Comparison of ENCODE assay signal across 12 cellular contexts in genomic region chr17:19133793-19134192, GRCh38. TPM values are rescaled to one million over a fixed set of nuclear protein-coding genes. Genes with fewer than 3 reads are reported as not detected.
DNase-seq lines count a peak whose midpoint lies in the region; ATAC-seq, FAIRE-seq and TF ChIP-seq lines count a peak whose summit lies in the region.
"Not testable (repeated sequence)": the region's sequence is repeated elsewhere in the genome, so short reads cannot be mapped to it uniquely, and the experiment has no call there.
"Had no signal": no experiment of that assay in that cellular context is flagged by ENCODE, and none has a peak within 500 bp of the region (broad histone marks: within the 10 kb centered on the region; RNA-seq: fewer than 3 reads in every experiment).

No MANE protein-coding gene starts in this region.

- not testable (repeated sequence) for H3K79me2 ChIP-seq in SU-DHL-6 (ENCODE audit: insufficient read depth, low read length); GM12878 (ENCODE audit: control insufficient read depth, insufficient read depth, low read length)

- H3K4me2 ChIP-seq in SU-DHL-6 (ENCODE audit: low read depth, low read length, poor library complexity, severe bottlenecking); GM12878 (ENCODE audit: control insufficient read depth, insufficient read depth): not testable (repeated sequence)

- not testable (repeated sequence) for H3K27ac Mint-ChIP-seq in CD4-positive, CD25-positive, alpha-beta regulatory T cell; activated CD8-positive, alpha-beta T cell treated with anti-CD3 and anti-CD28 coated beads for 36 hours
- peak overlapping the region; percentile 4; the same call in 1 of the 2 replicates for H3K27ac Mint-ChIP-seq in HFFc6

- not testable (repeated sequence) for H4K20me1 ChIP-seq in SU-DHL-6 (ENCODE audit: low read depth, low read length); GM12878 (ENCODE audit: control insufficient read depth, insufficient read depth)

- not testable (repeated sequence) for TF ChIP-seq EP300 in GM12878 (IDR thresholded peaks at IDR 0.05; ENCODE audit: borderline replicate concordance in 1 of 2, control insufficient read depth in 1 of 2, low read depth in 2 of 2, low read length in 2 of 2)

- not testable (repeated sequence) for H3K27me3 ChIP-seq in CD4-positive, CD25-positive, alpha-beta regulatory T cell (ENCODE audit: control insufficient read depth, insufficient read depth, low read length); SU-DHL-6 (ENCODE audit: low read length); GM12878 (replicated peaks in 1 of 2; ENCODE audit: control insufficient read depth in 2 of 2, insufficient read depth in 2 of 2, low read length in 1 of 2)

- H3F3A ChIP-seq in SU-DHL-6 (ENCODE audit: insufficient read depth): not testable (repeated sequence)

- not testable (repeated sequence) for H3K9ac ChIP-seq in SU-DHL-6 (ENCODE audit: low read length); GM12878 (ENCODE audit: control insufficient read depth, insufficient read depth, low read length)

- POLR2A ChIA-PET in activated CD8-positive, alpha-beta T cell treated with anti-CD3 and anti-CD28 coated beads for 36 hours (lab: Charles Lee); GM12878 (lab: Charles Lee): not testable (repeated sequence)

- H3K27me3 Mint-ChIP-seq in CD4-positive, CD25-positive, alpha-beta regulatory T cell; HFFc6 (ENCODE audit: insufficient read depth); activated CD8-positive, alpha-beta T cell treated with anti-CD3 and anti-CD28 coated beads for 36 hours: not testable (repeated sequence)

- CTCF ChIA-PET in activated CD8-positive, alpha-beta T cell treated with anti-CD3 and anti-CD28 coated beads for 36 hours (lab: Charles Lee); GM12878 (lab: Yijun Ruan, JAX): not testable (repeated sequence)

- not testable (repeated sequence) for DNase-seq in CD4-positive, CD25-positive, alpha-beta regulatory T cell; GM12891 (ENCODE audit: insufficient read length, low spot score); HFFc6; activated CD8-positive, alpha-beta T cell treated with anti-CD3 and anti-CD28 coated beads for 36 hours; GM12878 (ENCODE audit: low read depth, low spot score); mucosa of descending colon

- peak; percentile 33 to 49 for ATAC-seq in CD4-positive, CD25-positive, alpha-beta regulatory T cell (ENCODE audit: low read depth in 2 of 2)
- ATAC-seq in activated CD8-positive, alpha-beta T cell treated with anti-CD3 and anti-CD28 coated beads for 36 hours: peak; percentile 21
- ATAC-seq in GM12878 (0 out of 3 replicates have a peak, but pooled peaks have one; percentile 0), mucosa of descending colon (peak; percentile 11)

- FAIRE-seq in GM12891 (lab: Jason Lieb, UNC): peak; percentile 92
- FAIRE-seq in GM12878 (lab: Jason Lieb, UNC): not testable (repeated sequence)

- no CpG with 5 or more reads among the region's 9 CpGs for WGBS in GM12878 (ENCODE audit: insufficient coverage, insufficient replicate concordance, low lambda C conversion rate, missing lambda C conversion rate)

- H3K27ac ChIP-seq in CD4-positive, CD25-positive, alpha-beta regulatory T cell (ENCODE audit: insufficient read depth, low read length, poor library complexity, severe bottlenecking); GM12878 (ENCODE audit: control insufficient read depth, insufficient read depth): not testable (repeated sequence)
- peak overlapping the region; percentile 83 for H3K27ac ChIP-seq in SU-DHL-6 (ENCODE audit: low read depth, low read length)

- intact Hi-C loops in activated CD8-positive, alpha-beta T cell treated with anti-CD3 and anti-CD28 coated beads for 36 hours (cut with micrococcal nuclease); GM12878 (cut with micrococcal nuclease; ENCODE audit: unreplicated experiment); mucosa of descending colon (cut with DNase I, micrococcal nuclease): not testable (repeated sequence)

- H3K4me3 ChIP-seq in CD4-positive, CD25-positive, alpha-beta regulatory T cell (ENCODE audit: low read depth, low read length); SU-DHL-6 (ENCODE audit: insufficient read depth, low read length, poor library complexity, severe bottlenecking); GM12878; mucosa of descending colon: not testable (repeated sequence)

- not testable (repeated sequence) for H3K9me2 ChIP-seq in SU-DHL-6 (replicated peaks; ENCODE audit: insufficient read depth, low read length)

- not testable (repeated sequence) for H3K4me3 Mint-ChIP-seq in CD4-positive, CD25-positive, alpha-beta regulatory T cell; HFFc6; activated CD8-positive, alpha-beta T cell treated with anti-CD3 and anti-CD28 coated beads for 36 hours

- H3K36me3 Mint-ChIP-seq in CD4-positive, CD25-positive, alpha-beta regulatory T cell; HFFc6 (ENCODE audit: low read depth); activated CD8-positive, alpha-beta T cell treated with anti-CD3 and anti-CD28 coated beads for 36 hours (ENCODE audit: low read depth): not testable (repeated sequence)

- not testable (repeated sequence) for H2AFZ ChIP-seq in SU-DHL-6 (ENCODE audit: low read depth, low read length, severe bottlenecking); GM12878 (ENCODE audit: control insufficient read depth, low read depth, low read length)

- not testable (repeated sequence) for TF ChIP-seq RAD21 in GM12878 (IDR thresholded peaks at IDR 0.05; ENCODE audit: insufficient read depth, low read depth, low read length)

- not testable (repeated sequence) for TF ChIP-seq CTCF in HFFc6 (IDR thresholded peaks at IDR 0.05); SU-DHL-6 (IDR thresholded peaks at IDR 0.05; ENCODE audit: insufficient read depth, low read length, poor library complexity, severe bottlenecking); activated CD8-positive, alpha-beta T cell treated with anti-CD3 and anti-CD28 coated beads for 36 hours (IDR thresholded peaks at IDR 0.05); GM12878 (IDR thresholded peaks at IDR 0.05 in 2 of 3, conservative IDR thresholded peaks at IDR 0.05 in 1 of 3; ENCODE audit: control insufficient read depth in 2 of 3, extremely low read depth in 1 of 3, insufficient read depth in 1 of 3, low read depth in 3 of 3, low read length in 3 of 3); mucosa of descending colon (IDR thresholded peaks at IDR 0.05)

- in situ Hi-C loops in GM12878 (cut with MboI): not testable (repeated sequence)

- H3K36me3 ChIP-seq in CD4-positive, CD25-positive, alpha-beta regulatory T cell (ENCODE audit: control insufficient read depth, insufficient read depth, low read length); SU-DHL-6 (ENCODE audit: low read length); GM12878 (ENCODE audit: control insufficient read depth in 2 of 2, insufficient read depth in 2 of 2, low read length in 1 of 2); mucosa of descending colon (ENCODE audit: low read depth): not testable (repeated sequence)

- H3K9me3 Mint-ChIP-seq in CD4-positive, CD25-positive, alpha-beta regulatory T cell; HFFc6; activated CD8-positive, alpha-beta T cell treated with anti-CD3 and anti-CD28 coated beads for 36 hours: not testable (repeated sequence)

- not testable (repeated sequence) for H3K4me1 ChIP-seq in CD4-positive, CD25-positive, alpha-beta regulatory T cell (ENCODE audit: control insufficient read depth, insufficient read depth, low read length, poor library complexity, severe bottlenecking); GM12878 (ENCODE audit: control insufficient read depth, insufficient read depth, low read length); mucosa of descending colon (ENCODE audit: low read depth)

- not testable (repeated sequence) for TF ChIP-seq POLR2A in GM12891 (IDR thresholded peaks at IDR 0.05; ENCODE audit: low read depth, low read length); GM12878 (IDR thresholded peaks at IDR 0.05; ENCODE audit: low read depth, low read length)

- H3K9me3 ChIP-seq in CD4-positive, CD25-positive, alpha-beta regulatory T cell (ENCODE audit: control insufficient read depth in 2 of 2, low read length in 2 of 2); SU-DHL-6 (ENCODE audit: insufficient read depth, low read length); GM12878 (replicated peaks; ENCODE audit: control insufficient read depth, insufficient read depth, low read length); mucosa of descending colon: not testable (repeated sequence)

- not testable (repeated sequence) for H3K4me1 Mint-ChIP-seq in CD4-positive, CD25-positive, alpha-beta regulatory T cell; HFFc6 (ENCODE audit: low read depth); activated CD8-positive, alpha-beta T cell treated with anti-CD3 and anti-CD28 coated beads for 36 hours (ENCODE audit: low read depth)

- SMC1A ChIA-PET in GM12878 (lab: Charles Lee; ENCODE audit: uncharacterized antibody, unreplicated experiment): not testable (repeated sequence)

- RAD21 ChIA-PET in GM12878 (lab: Charles Lee; ENCODE audit: unreplicated experiment): not testable (repeated sequence)

- BruUV-seq in GM12878 (replicated peaks; lab: Mats Ljungman, UMichigan): TSS peak; percentile 41

RNA-seq across cellular contexts. Expression of gene GRAPL, which starts 6.4 kb away (rescaled TPM):
- 37.1 TPM for total RNA-seq in CD4-positive, CD25-positive, alpha-beta regulatory T cell
- polyA plus RNA-seq in CD4-positive, CD25-positive, alpha-beta regulatory T cell: 1 to 10 TPM in 3 of 4 donors, under 1 TPM in 1; 0.80 to 1.6 (median 1.4) TPM
- polyA plus RNA-seq in GM12891 (2012; ENCODE audit: low read depth, missing spikeins): 13.3 TPM
- total RNA-seq in HFFc6 (2021; fragmentation: NEBNext Ultra II Directional; extraction: Animal tissue kit (Norgen Biotek cat#: 25700)): not detected
- 1 to 10 TPM; 5.1 to 6.5 TPM for total RNA-seq in activated CD8-positive, alpha-beta T cell treated with anti-CD3 and anti-CD28 coated beads for 36 hours
- 194 and 200 TPM in 2 replicates for total RNA-seq in GM12878 (2013; cell fraction: nucleolus; rRNA removed)
- total RNA-seq in GM12878 (2014; rRNA removed) (18.7 and 21.2 TPM in 2 replicates), GM12878 (2014; rRNA removed; fragmentation: Illumina TruSeq; extraction: Trizol) (35.1 and 37.3 TPM in 2 replicates), GM12878 (2021) (29.3 and 32.4 TPM in 2 replicates), mucosa of descending colon (1 to 10 TPM; 2.0 to 4.4 (median 2.2) TPM)
- 12.7 TPM for polyA plus RNA-seq in GM12878 (2011; ENCODE audit: low read depth)
- polyA plus RNA-seq in GM12878 (2011; rRNA removed) (5.5 and 7.5 TPM in 2 replicates), GM12878 (2014; fragmentation: Illumina TruSeq; extraction: Trizol) (5.6 and 24.6 TPM in 2 replicates), GM12878 (2014; fragmentation: Nextera tagmentation; extraction: Ambion mirVana) (1 to 10 TPM; 1.5 to 1.9 TPM), GM12878 (2014; rRNA removed) (52.0 and 63.2 TPM in 2 replicates), GM12878 (2016; fragmentation: Nextera tagmentation; extraction: Ambion mirVana) (1 to 10 TPM; 2.8 TPM)
- 4.3 and 5.9 TPM in 2 replicates for polyA plus RNA-seq in GM12878 (2011; cell fraction: cytosol; rRNA removed)
- 18.7 and 26.5 TPM in 2 replicates for polyA plus RNA-seq in GM12878 (2011; cell fraction: nucleus; rRNA removed)
- polyA plus RNA-seq in GM12878 (2012): 18.3 and 26.2 TPM in 2 replicates
- polyA minus RNA-seq in GM12878 (2011; rRNA and poly(A)+ RNA removed): 8.1 and 14.8 TPM in 2 replicates
- 2.4 and 2.9 TPM in 2 replicates for polyA minus RNA-seq in GM12878 (2011; cell fraction: cytosol; rRNA and poly(A)+ RNA removed)
- polyA minus RNA-seq in GM12878 (2011; cell fraction: nucleus; rRNA and poly(A)+ RNA removed): 14.4 and 35.1 TPM in 2 replicates
- total RNA-seq: A673, H7, IMR-90 had no signal
- polyA plus RNA-seq: AG04450, IMR-90, K562 had no signal
